9 cellular contexts compared by ENCODE assay signal in genomic region chr22:25702046-25702445, GRCh38. TPM values are rescaled to one million over a fixed set of nuclear protein-coding genes. Genes with fewer than 3 reads are reported as not detected.
A peak's percentile ranks its signal among the peaks of the same experiment; 100 is the strongest.
DNase-seq lines count a peak whose midpoint lies in the region; ATAC-seq and TF ChIP-seq lines count a peak whose summit lies in the region.
"Had no signal": no experiment of that assay in that cellular context is flagged by ENCODE, and none has a peak within 500 bp of the region (broad histone marks: within the 10 kb centered on the region; RNA-seq: fewer than 3 reads in every experiment).

No MANE protein-coding gene starts in this region.

- H3K36me3 ChIP-seq in GM06990 (ENCODE audit: control insufficient read depth, insufficient read depth, low read length), result peaks cover 2% of the 10 kb centered on the region
- H3K36me3 ChIP-seq in brain microvascular endothelial cell (replicated peaks), result no peaks in the 10 kb centered on the region

- no peak for ATAC-seq in HG02870 (IDR thresholded peaks at IDR 0.05; ENCODE audit: unreplicated experiment)
- ATAC-seq: Panc1 had no signal

- no peaks in the 10 kb centered on the region for H3K27me3 ChIP-seq in GM06990 (replicated peaks; ENCODE audit: control insufficient read depth, insufficient read depth, low read length)
- H3K27me3 ChIP-seq in brain microvascular endothelial cell (replicated peaks), result no peaks in the 10 kb centered on the region

- no peak for DNase-seq in GM06990 (ENCODE audit: extremely low read depth, insufficient read length)
- DNase-seq in NCI-H1105 treated with DMSO at 0.1 percent for 48 hours (lab: John Stamatoyannopoulos, UW), result peak; percentile 65
- no peak for DNase-seq in brain microvascular endothelial cell
- peak; percentile 50 for DNase-seq in myocyte (ENCODE audit: low read depth)
- no peak for DNase-seq in HPDE6-E6E7 (ENCODE audit: extremely low spot score)
- no peak for DNase-seq in occipital lobe (lab: John Stamatoyannopoulos, UW)
- DNase-seq in activated T-cell treated with anti-CD3 and anti-CD28 coated beads, Interleukin-2, amount 50 U/mL, for 48 hours, result no peak

- H3K4me3 ChIP-seq in GM06990 (replicated peaks; ENCODE audit: low read depth, low read length), result no peak overlapping the region
- no peak overlapping the region for H3K4me3 ChIP-seq in brain microvascular endothelial cell (ENCODE audit: low read depth, low read length)

- in situ Hi-C loops in brain microvascular endothelial cell (cut with HindIII; ENCODE audit: low pct_ligation_motif_present, low sequenced_read_pairs), result no loop called here

- peak; percentile 31 for TF ChIP-seq CTCF in GM06990 (IDR thresholded peaks at IDR 0.05; ENCODE audit: insufficient read depth, low read length, poor library complexity, severe bottlenecking)
- peak; percentile 22 for TF ChIP-seq CTCF in brain microvascular endothelial cell (IDR thresholded peaks at IDR 0.05; ENCODE audit: low read depth, low read length, missing control alignments)

- H3K27ac ChIP-seq in brain microvascular endothelial cell, result no peak overlapping the region

RNA-seq across cellular contexts. Expression of gene MYO18B, which starts 39.9 kb away (rescaled TPM):
- total RNA-seq in myocyte (165 and 251 TPM in 2 replicates), occipital lobe (0.31 TPM)
- 73.3 TPM for polyA plus RNA-seq in myocyte (2012)

Comparison
In these comparisons a context has a peak if more than half of its experiments do, and no peak if none do; other contexts are left out.
1. DNase-seq: peak in NCI-H1105 treated with DMSO at 0.1 percent for 48 hours (single experiment) and myocyte (single experiment); none in GM06990 (single experiment), brain microvascular endothelial cell (single experiment), HPDE6-E6E7 (single experiment), occipital lobe (single experiment) and activated T-cell treated with anti-CD3 and anti-CD28 coated beads, Interleukin-2, amount 50 U/mL, for 48 hours (0 of 2).
2. RNA of gene MYO18B, which starts 39.9 kb away (total RNA-seq): 165 to 251 TPM in myocyte; 0.31 TPM in occipital lobe (single experiment); every median in the first group is over 100 times any median in the second.